In genomic region chr4:70969076-70969475, GRCh38 we compare ENCODE assay signal across 30 cellular contexts. TPM values are rescaled to one million over a fixed set of nuclear protein-coding genes. Genes with fewer than 3 reads are reported as not detected.
A peak's percentile ranks its signal among the peaks of the same experiment; 100 is the strongest.
DNase-seq lines count a peak whose midpoint lies in the region; ATAC-seq, FAIRE-seq and TF ChIP-seq lines count a peak whose summit lies in the region.
"Had no signal": no experiment of that assay in that cellular context is flagged by ENCODE, and none has a peak within 500 bp of the region (broad histone marks: within the 10 kb centered on the region; RNA-seq: fewer than 3 reads in every experiment).

No MANE protein-coding gene starts in this region.

- peaks cover 26% of the 10 kb centered on the region for H3K36me3 Mint-ChIP-seq in CD4-positive, alpha-beta T cell (ENCODE audit: low read depth)

- H3K27me3 Mint-ChIP-seq in CD4-positive, alpha-beta T cell = no peaks in the 10 kb centered on the region
- H3K27me3 Mint-ChIP-seq: activated naive CD8-positive, alpha-beta T cell treated with anti-CD3 and anti-CD28 coated beads, Interleukin-2, amount 10 ng/mL, durations not matched to agents 7 days and 5 days; B cell; memory B cell; naive B cell had no signal

- peaks cover 20% of the 10 kb centered on the region for H3K36me3 ChIP-seq in KOPT-K1 (ENCODE audit: insufficient read depth, low read length)
- H3K36me3 ChIP-seq: neutrophil, WERI-Rb-1 had no signal

- H3K4me1 ChIP-seq in right cardiac atrium (ENCODE audit: control insufficient read depth, insufficient read depth, low read length) = no peaks in the 10 kb centered on the region
- H3K4me1 ChIP-seq: body of pancreas, sigmoid colon, SJCRH30 had no signal

- ATAC-seq in CD4-positive, alpha-beta T cell (ENCODE audit: poor library complexity) = no peak
- ATAC-seq in right cardiac atrium = no peak
- ATAC-seq: body of pancreas; CD8-positive, alpha-beta T cell; left lobe of liver had no signal

- no peak for FAIRE-seq in RCC 7860 (lab: Jason Lieb, UNC)
- FAIRE-seq: endometrium, frontal cortex had no signal

- 89% methylated on average over 7 of the region's 7 CpGs for WGBS in right cardiac atrium

- H3K4me3 Mint-ChIP-seq in CD4-positive, alpha-beta T cell = no peak overlapping the region
- H3K4me3 Mint-ChIP-seq: activated naive CD8-positive, alpha-beta T cell treated with anti-CD3 and anti-CD28 coated beads, Interleukin-2, amount 10 ng/mL, durations not matched to agents 7 days and 5 days; B cell; CD8-positive, alpha-beta T cell; H9; memory B cell; naive B cell had no signal

- no peak for TF ChIP-seq CTCF in CD4-positive, alpha-beta T cell (IDR thresholded peaks at IDR 0.05)
- no peak for TF ChIP-seq CTCF in astrocyte of the spinal cord (IDR thresholded peaks at IDR 0.05; ENCODE audit: low read depth, low read length)

- H3K4me1 Mint-ChIP-seq in CD4-positive, alpha-beta T cell (ENCODE audit: low read depth) = peaks cover 31% of the 10 kb centered on the region
- H3K4me1 Mint-ChIP-seq: H9, memory B cell had no signal

- H3K27ac Mint-ChIP-seq in CD4-positive, alpha-beta T cell = peak overlapping the region; percentile 50
- H3K27ac Mint-ChIP-seq: activated naive CD8-positive, alpha-beta T cell treated with anti-CD3 and anti-CD28 coated beads, Interleukin-2, amount 10 ng/mL, durations not matched to agents 7 days and 5 days; B cell; CD8-positive, alpha-beta T cell; memory B cell had no signal

- CTCF ChIA-PET in CD4-positive, alpha-beta T cell (lab: Charles Lee) = interaction anchor here (1.4 kb wide), 1 partner anchor 41 kb away, joined by 4 read pairs; no protein-coding TSS in a partner anchor

- H3K4me3 ChIP-seq in astrocyte of the spinal cord (ENCODE audit: low read depth, low read length) (no peak overlapping the region), right cardiac atrium (ENCODE audit: low read length) (no peak overlapping the region)
- H3K4me3 ChIP-seq: body of pancreas, dorsolateral prefrontal cortex, sigmoid colon, SJCRH30, transverse colon had no signal

- in situ Hi-C loops in astrocyte of the spinal cord (cut with HindIII; ENCODE audit: low sequenced_read_pairs) = no loop called here

- intact Hi-C loops in CD4-positive, alpha-beta T cell (cut with DNase I, micrococcal nuclease) = loop anchor here in 1 of 2 experiments (5.0 kb wide), 1 partner anchor 128 kb away; no protein-coding TSS in a partner anchor
- intact Hi-C loops in right cardiac atrium (cut with DNase I) = no loop called here

- no peak for DNase-seq in CD4-positive, alpha-beta T cell
- DNase-seq in astrocyte of the spinal cord (ENCODE audit: low read depth, low spot score) (peak; percentile 74), left kidney (ENCODE audit: low read depth, low spot score) (peak; percentile 36), right cardiac atrium (no peak), NCI-H2196 treated with DMSO at 0.1 percent for 48 hours (lab: John Stamatoyannopoulos, UW; ENCODE audit: unreplicated experiment) (no peak), RCC 7860 (ENCODE audit: low spot score) (no peak), NCI-H2107 treated with DMSO at 0.1 percent for 48 hours (lab: John Stamatoyannopoulos, UW; ENCODE audit: unreplicated experiment) (no peak)
- DNase-seq: activated CD4-positive, alpha-beta T cell treated with anti-CD3 and anti-CD28 coated beads for 4 hours; activated naive CD8-positive, alpha-beta T cell treated with anti-CD3 and anti-CD28 coated beads, Interleukin-2, amount 10 ng/mL, durations not matched to agents 7 days and 5 days; body of pancreas; CD8-positive, alpha-beta T cell; dorsolateral prefrontal cortex; H9; KG1; naive B cell; NCI-H1436; NCI-H446 treated with DMSO at 0.1 percent for 48 hours; RPMI8226; sigmoid colon; SJCRH30; stimulated activated CD4-positive, alpha-beta T cell treated with anti-CD3 and anti-CD28 coated beads, Interleukin-4, amount 100 ng/mL, for 24 hours; transverse colon; WERI-Rb-1 had no signal

- no peak overlapping the region for H3K27ac ChIP-seq in CD4-positive, alpha-beta T cell (ENCODE audit: low read depth, low read length)
- H3K27ac ChIP-seq in KOPT-K1 (ENCODE audit: low read depth, low read length, poor library complexity, severe bottlenecking) (peak overlapping the region; percentile 98), right cardiac atrium (ENCODE audit: low read length) (no peak overlapping the region)
- H3K27ac ChIP-seq: body of pancreas, dorsolateral prefrontal cortex, neutrophil, sigmoid colon, SJCRH30, transverse colon, WERI-Rb-1 had no signal

- H3K9me3 ChIP-seq in CD4-positive, alpha-beta T cell (ENCODE audit: control insufficient read depth, low read length) = no peaks in the 10 kb centered on the region
- H3K9me3 ChIP-seq in KOPT-K1 (ENCODE audit: insufficient read depth, low read length, poor library complexity, severe bottlenecking) (no peaks in the 10 kb centered on the region), right cardiac atrium (ENCODE audit: control insufficient read depth, low read length) (no peaks in the 10 kb centered on the region)
- H3K9me3 ChIP-seq: body of pancreas, neutrophil, sigmoid colon, SJCRH30, transverse colon had no signal

- POLR2A ChIA-PET in CD4-positive, alpha-beta T cell (lab: Charles Lee) = no interaction called here

- no peaks in the 10 kb centered on the region for H3K27me3 ChIP-seq in CD4-positive, alpha-beta T cell (ENCODE audit: control insufficient read depth, insufficient read depth, low read length)
- H3K27me3 ChIP-seq in right cardiac atrium (ENCODE audit: control insufficient read depth, insufficient read depth) = no peaks in the 10 kb centered on the region
- H3K27me3 ChIP-seq: body of pancreas, dorsolateral prefrontal cortex, neutrophil, sigmoid colon, SJCRH30, transverse colon had no signal

- no peaks in the 10 kb centered on the region for H3K9me3 Mint-ChIP-seq in CD4-positive, alpha-beta T cell
- H3K9me3 Mint-ChIP-seq: activated naive CD8-positive, alpha-beta T cell treated with anti-CD3 and anti-CD28 coated beads, Interleukin-2, amount 10 ng/mL, durations not matched to agents 7 days and 5 days; CD8-positive, alpha-beta T cell; H9; memory B cell; naive B cell had no signal

RNA-seq across cellular contexts. Expression of gene DCK, which starts 24.4 kb away (rescaled TPM):
- total RNA-seq in CD4-positive, alpha-beta T cell = 10 to 100 TPM; 12.8 to 13.9 TPM
- 1 to 10 TPM; 6.3 to 8.6 (median 7.2) TPM for total RNA-seq in right cardiac atrium
- 4.7 TPM for polyA plus RNA-seq in right cardiac atrium

Comparison
In these comparisons a context has a peak if more than half of its experiments do, and no peak if none do; other contexts are left out.
1. DNase-seq: peak in astrocyte of the spinal cord (single experiment) and left kidney (single experiment); none in CD4-positive, alpha-beta T cell (0 of 10), right cardiac atrium (0 of 3), NCI-H2196 treated with DMSO at 0.1 percent for 48 hours (single experiment), RCC 7860 (single experiment) and NCI-H2107 treated with DMSO at 0.1 percent for 48 hours (single experiment).